In the genomic region with DNA sequence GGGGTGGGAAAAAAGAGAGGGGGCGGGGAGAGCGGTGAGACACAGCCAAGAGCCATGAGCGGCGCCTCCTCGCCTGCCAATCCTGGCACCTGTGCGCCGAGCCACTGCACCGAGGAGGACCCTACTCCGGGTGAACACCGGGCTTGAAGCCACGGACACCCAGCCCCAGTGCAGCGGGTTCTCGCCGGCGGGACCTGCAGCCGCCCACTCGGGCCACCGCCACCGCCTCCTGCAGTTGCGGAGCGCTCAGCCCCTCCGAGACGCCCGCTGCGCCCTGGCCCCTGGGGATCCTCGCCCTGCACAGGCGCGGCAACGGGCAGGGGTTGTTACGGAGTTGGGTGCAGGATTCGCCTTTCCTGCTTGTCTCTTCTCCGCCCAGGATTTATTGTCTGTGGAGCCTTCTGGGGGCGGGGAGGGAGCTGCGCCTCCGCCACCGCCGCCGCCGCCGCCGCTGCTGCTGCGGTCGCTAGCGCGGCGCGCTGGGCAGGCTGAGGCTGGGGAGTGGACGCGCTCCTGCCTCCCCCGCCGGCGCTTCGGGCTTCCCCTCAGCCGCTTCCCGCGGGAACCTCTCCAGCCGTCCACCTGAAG, we compare ENCODE assay signal across 9 cellular contexts. TPM values are rescaled to one million over a fixed set of nuclear protein-coding genes. Genes with fewer than 3 reads are reported as not detected.
DNase-seq lines count a peak whose midpoint lies in the region; ATAC-seq and TF ChIP-seq lines count a peak whose summit lies in the region.
"Had no signal": no experiment of that assay in that cellular context is flagged by ENCODE, and none has a peak within 500 bp of the region (broad histone marks: within the 10 kb centered on the region; RNA-seq: fewer than 3 reads in every experiment).

A gene (plus strand): TSS at position 76 of the 588 bp plus-strand sequence. CDS start 718 bp downstream, outside the sequence.

- TF ChIP-seq EP300 in suprapubic skin (IDR thresholded peaks at IDR 0.05): no peak

- no peak for TF ChIP-seq RAD21 in liver (IDR thresholded peaks at IDR 0.05)

- no TSS peak for BruUV-seq in PC-3 (replicated peaks; lab: Mats Ljungman, UMichigan)

- intact Hi-C loops in PC-3 (cut with micrococcal nuclease) (no loop called here), dorsolateral prefrontal cortex (cut with DNase I) (loop anchor here (2.0 to 10.0 kb wide), 8 partner anchors 69 to 996 kb away; a partner anchor contains a TSS)

- no peak for TF ChIP-seq POLR2A in suprapubic skin (IDR thresholded peaks at IDR 0.05)

- H3K4me1 ChIP-seq in PC-3 (ENCODE audit: insufficient read depth, low read length) (peaks cover 3% of the 10 kb centered on the region; the same call in 1 of the 2 replicates), liver (ENCODE audit: control insufficient read depth in 4 of 4, insufficient read depth in 4 of 4, low read length in 3 of 4) (peaks cover 6 to 23% (median 18%) of the 10 kb centered on the region in 4 donors), suprapubic skin (peaks cover 34% of the 10 kb centered on the region)

- H3K79me2 ChIP-seq in PC-3 (ENCODE audit: low read length): no peaks in the 10 kb centered on the region

- H3K27me3 ChIP-seq in PC-3 (ENCODE audit: low read length) (peaks cover 57% of the 10 kb centered on the region), dorsolateral prefrontal cortex (peaks cover 0 to 7% (median 0%) of the 10 kb centered on the region in 45 donors), liver (ENCODE audit: control insufficient read depth in 4 of 4, insufficient read depth in 4 of 4, low read length in 3 of 4) (peaks cover 0 to 7% (median 0%) of the 10 kb centered on the region in 4 donors), suprapubic skin (peaks cover 32% of the 10 kb centered on the region)

- no peak within 1 kb of the TSS for H3K27ac ChIP-seq in PC-3 (ENCODE audit: low read length)
- H3K27ac ChIP-seq in dorsolateral prefrontal cortex: peak within 1 kb of the TSS; percentile 79 to 97 (median 93)
- H3K27ac ChIP-seq in liver (ENCODE audit: low read depth in 1 of 2, low read length in 2 of 2): peak within 1 kb of the TSS in 1 of 2 donors; percentile 18
- no peak within 1 kb of the TSS for H3K27ac ChIP-seq in suprapubic skin

- peak within 1 kb of the TSS; percentile 65 for H3K4me2 ChIP-seq in PC-3 (ENCODE audit: low read length)

- H3K9me3 ChIP-seq in PC-3 (ENCODE audit: low read length): no peaks in the 10 kb centered on the region
- H3K9me3 ChIP-seq in liver (ENCODE audit: control insufficient read depth in 4 of 4, low read length in 3 of 4): no peaks in the 10 kb centered on the region
- no peaks in the 10 kb centered on the region for H3K9me3 ChIP-seq in suprapubic skin

- H3K4me3 ChIP-seq in PC-3 (ENCODE audit: low read length) (peak within 1 kb of the TSS; percentile 60), dorsolateral prefrontal cortex (peak within 1 kb of the TSS; percentile 50 to 89 (median 77)), liver (ENCODE audit: low read depth in 1 of 3, low read length in 3 of 3) (peak within 1 kb of the TSS; percentile 34 to 56 (median 40)), suprapubic skin (peak within 1 kb of the TSS; percentile 62)

- ATAC-seq in HG02678 (IDR thresholded peaks at IDR 0.05; ENCODE audit: unreplicated experiment) (peak; percentile 21), PC-3 (peak; percentile 41; the same call in 1 of the 2 replicates), HG02852 (IDR thresholded peaks at IDR 0.05; ENCODE audit: unreplicated experiment) (no peak), HG02571 (IDR thresholded peaks at IDR 0.05; ENCODE audit: unreplicated experiment) (no peak)

- WGBS in liver: 3% methylated on average over 57 of the region's 57 CpGs
- 0% methylated on average over 5 of the region's 57 CpGs for WGBS in suprapubic skin

- H3K9me2 ChIP-seq in PC-3 (replicated peaks; ENCODE audit: low read length): no peaks in the 10 kb centered on the region

- H3K36me3 ChIP-seq in PC-3 (ENCODE audit: low read depth, low read length): no peaks in the 10 kb centered on the region
- no peaks in the 10 kb centered on the region for H3K36me3 ChIP-seq in liver (ENCODE audit: control insufficient read depth in 4 of 4, insufficient read depth in 3 of 4, low read depth in 1 of 4, low read length in 3 of 4)
- no peaks in the 10 kb centered on the region for H3K36me3 ChIP-seq in suprapubic skin

- DNase-seq in D341Med (ENCODE audit: low spot score) (peak; percentile 74), PC-3 (no peak), dorsolateral prefrontal cortex (peak in 9 of 10 donors; percentile 35 to 72 (median 53)), suprapubic skin (ENCODE audit: low spot score in 2 of 2) (peak in 1 of 2 donors; percentile 57)

- CTCF ChIA-PET in PC-3 (lab: Charles Lee): no interaction called here

- peak within 1 kb of the TSS; percentile 68; the same call in 1 of the 2 replicates for H2AFZ ChIP-seq in PC-3 (ENCODE audit: low read length)

- H3F3A ChIP-seq in PC-3 (ENCODE audit: low read length, unreplicated experiment): no peaks in the 10 kb centered on the region

- POLR2A ChIA-PET in PC-3 (lab: Charles Lee; ENCODE audit: unreplicated experiment): no interaction called here

- TF ChIP-seq CTCF in PC-3 (conservative IDR thresholded peaks at IDR 0.05; ENCODE audit: low read depth, low read length): no peak
- TF ChIP-seq CTCF in dorsolateral prefrontal cortex (IDR thresholded peaks at IDR 0.05 in 54 of 56, conservative IDR thresholded peaks at IDR 0.05 in 2 of 56; ENCODE audit: low read depth in 1 of 56, partially characterized antibody in 56 of 56): peak in 9 of 56 donors; percentile 7 to 27 (median 12)
- no peak for TF ChIP-seq CTCF in liver (IDR thresholded peaks at IDR 0.05; ENCODE audit: low read depth, low read length, missing input control)
- TF ChIP-seq CTCF in suprapubic skin (IDR thresholded peaks at IDR 0.05): no peak

- no peaks in the 10 kb centered on the region for H4K20me1 ChIP-seq in PC-3 (ENCODE audit: low read length)

- no peak within 1 kb of the TSS for H3K9ac ChIP-seq in PC-3 (ENCODE audit: low read length)
- H3K9ac ChIP-seq in liver (ENCODE audit: low read depth in 1 of 2, low read length in 2 of 2): no peak within 1 kb of the TSS

TF ChIP-seq in liver, 16 proteins besides CTCF, POLR2A, EP300 and RAD21 (continues in another document):
- TF ChIP-seq, protein P1, sequence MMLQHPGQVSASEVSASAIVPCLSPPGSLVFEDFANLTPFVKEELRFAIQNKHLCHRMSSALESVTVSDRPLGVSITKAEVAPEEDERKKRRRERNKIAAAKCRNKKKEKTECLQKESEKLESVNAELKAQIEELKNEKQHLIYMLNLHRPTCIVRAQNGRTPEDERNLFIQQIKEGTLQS (IDR thresholded peaks at IDR 0.05): no peak
- TF ChIP-seq, protein P2, sequence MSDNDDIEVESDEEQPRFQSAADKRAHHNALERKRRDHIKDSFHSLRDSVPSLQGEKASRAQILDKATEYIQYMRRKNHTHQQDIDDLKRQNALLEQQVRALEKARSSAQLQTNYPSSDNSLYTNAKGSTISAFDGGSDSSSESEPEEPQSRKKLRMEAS (IDR thresholded peaks at IDR 0.05): no peak
- no peak for TF ChIP-seq EGR1 (IDR thresholded peaks at IDR 0.05; ENCODE audit: low read depth in 2 of 2)
- TF ChIP-seq GABPA (IDR thresholded peaks at IDR 0.05 in 1 of 2, conservative IDR thresholded peaks at IDR 0.05 in 1 of 2): no peak
- TF ChIP-seq HNF4G (IDR thresholded peaks at IDR 0.05): no peak
- TF ChIP-seq HNF4A (conservative IDR thresholded peaks at IDR 0.05): no peak
- TF ChIP-seq FOXA2 (IDR thresholded peaks at IDR 0.05): no peak
- TF ChIP-seq, protein P3, sequence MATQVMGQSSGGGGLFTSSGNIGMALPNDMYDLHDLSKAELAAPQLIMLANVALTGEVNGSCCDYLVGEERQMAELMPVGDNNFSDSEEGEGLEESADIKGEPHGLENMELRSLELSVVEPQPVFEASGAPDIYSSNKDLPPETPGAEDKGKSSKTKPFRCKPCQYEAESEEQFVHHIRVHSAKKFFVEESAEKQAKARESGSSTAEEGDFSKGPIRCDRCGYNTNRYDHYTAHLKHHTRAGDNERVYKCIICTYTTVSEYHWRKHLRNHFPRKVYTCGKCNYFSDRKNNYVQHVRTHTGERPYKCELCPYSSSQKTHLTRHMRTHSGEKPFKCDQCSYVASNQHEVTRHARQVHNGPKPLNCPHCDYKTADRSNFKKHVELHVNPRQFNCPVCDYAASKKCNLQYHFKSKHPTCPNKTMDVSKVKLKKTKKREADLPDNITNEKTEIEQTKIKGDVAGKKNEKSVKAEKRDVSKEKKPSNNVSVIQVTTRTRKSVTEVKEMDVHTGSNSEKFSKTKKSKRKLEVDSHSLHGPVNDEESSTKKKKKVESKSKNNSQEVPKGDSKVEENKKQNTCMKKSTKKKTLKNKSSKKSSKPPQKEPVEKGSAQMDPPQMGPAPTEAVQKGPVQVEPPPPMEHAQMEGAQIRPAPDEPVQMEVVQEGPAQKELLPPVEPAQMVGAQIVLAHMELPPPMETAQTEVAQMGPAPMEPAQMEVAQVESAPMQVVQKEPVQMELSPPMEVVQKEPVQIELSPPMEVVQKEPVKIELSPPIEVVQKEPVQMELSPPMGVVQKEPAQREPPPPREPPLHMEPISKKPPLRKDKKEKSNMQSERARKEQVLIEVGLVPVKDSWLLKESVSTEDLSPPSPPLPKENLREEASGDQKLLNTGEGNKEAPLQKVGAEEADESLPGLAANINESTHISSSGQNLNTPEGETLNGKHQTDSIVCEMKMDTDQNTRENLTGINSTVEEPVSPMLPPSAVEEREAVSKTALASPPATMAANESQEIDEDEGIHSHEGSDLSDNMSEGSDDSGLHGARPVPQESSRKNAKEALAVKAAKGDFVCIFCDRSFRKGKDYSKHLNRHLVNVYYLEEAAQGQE (IDR thresholded peaks at IDR 0.05): no peak
- TF ChIP-seq, protein P4, sequence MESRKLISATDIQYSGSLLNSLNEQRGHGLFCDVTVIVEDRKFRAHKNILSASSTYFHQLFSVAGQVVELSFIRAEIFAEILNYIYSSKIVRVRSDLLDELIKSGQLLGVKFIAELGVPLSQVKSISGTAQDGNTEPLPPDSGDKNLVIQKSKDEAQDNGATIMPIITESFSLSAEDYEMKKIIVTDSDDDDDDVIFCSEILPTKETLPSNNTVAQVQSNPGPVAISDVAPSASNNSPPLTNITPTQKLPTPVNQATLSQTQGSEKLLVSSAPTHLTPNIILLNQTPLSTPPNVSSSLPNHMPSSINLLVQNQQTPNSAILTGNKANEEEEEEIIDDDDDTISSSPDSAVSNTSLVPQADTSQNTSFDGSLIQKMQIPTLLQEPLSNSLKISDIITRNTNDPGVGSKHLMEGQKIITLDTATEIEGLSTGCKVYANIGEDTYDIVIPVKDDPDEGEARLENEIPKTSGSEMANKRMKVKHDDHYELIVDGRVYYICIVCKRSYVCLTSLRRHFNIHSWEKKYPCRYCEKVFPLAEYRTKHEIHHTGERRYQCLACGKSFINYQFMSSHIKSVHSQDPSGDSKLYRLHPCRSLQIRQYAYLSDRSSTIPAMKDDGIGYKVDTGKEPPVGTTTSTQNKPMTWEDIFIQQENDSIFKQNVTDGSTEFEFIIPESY (IDR thresholded peaks at IDR 0.05): no peak
- no peak for TF ChIP-seq YY1 (IDR thresholded peaks at IDR 0.05)
- no peak for TF ChIP-seq NR2F2 (IDR thresholded peaks at IDR 0.05)
- no peak for TF ChIP-seq JUND (IDR thresholded peaks at IDR 0.05)
- TF ChIP-seq FOXA1 (IDR thresholded peaks at IDR 0.05): no peak
- no peak for TF ChIP-seq SP1 (IDR thresholded peaks at IDR 0.05)

RNA-seq across cellular contexts. Expression of the gene that starts here (rescaled TPM):
- 0.04 TPM in 1 of 2 replicates, not detected in the other for total RNA-seq in PC-3 (2014; rRNA removed)
- total RNA-seq in dorsolateral prefrontal cortex: 100 to 1,000 TPM in 114 of 120 experiments, 10 to 100 TPM in 6; 71.3 to 205 (median 145) TPM
- total RNA-seq in liver: 1 to 10 TPM in 1 of 2 donors, under 1 TPM in 1; 0.33 to 1.0 TPM
- 1 to 10 TPM in 1 of 2 donors, under 1 TPM in 1; 0.08 to 1.1 TPM for polyA plus RNA-seq in liver
- under 1 TPM; 0.24 to 0.98 (median 0.47) TPM for total RNA-seq in suprapubic skin
- total RNA-seq: pulmonary artery endothelial cell had no signal

Comparison
In these comparisons a context has a peak if more than half of its experiments do, and no peak if none do; other contexts are left out.
1. RNA of the gene that starts here (total RNA-seq): 71.3 to 205 TPM in dorsolateral prefrontal cortex; 0.33 to 1.0 TPM in liver, 0.24 to 0.98 TPM in suprapubic skin and 0.04 TPM in PC-3; every median in the first group is over 10 times any median in the second.
2. Peak in ATAC-seq, H3K4me3 ChIP-seq and H3K4me2 ChIP-seq in PC-3; RNA of the gene not detected or under 1 TPM.
3. H3K27ac ChIP-seq: peak in dorsolateral prefrontal cortex (59 of 59); none in PC-3 (single experiment) and suprapubic skin (single experiment).
4. Peak in every context shown above with its lines, with median percentiles within 50 percentile points of each other: H3K4me3 ChIP-seq.